11 cellular contexts compared by ENCODE assay signal in the genomic region with DNA sequence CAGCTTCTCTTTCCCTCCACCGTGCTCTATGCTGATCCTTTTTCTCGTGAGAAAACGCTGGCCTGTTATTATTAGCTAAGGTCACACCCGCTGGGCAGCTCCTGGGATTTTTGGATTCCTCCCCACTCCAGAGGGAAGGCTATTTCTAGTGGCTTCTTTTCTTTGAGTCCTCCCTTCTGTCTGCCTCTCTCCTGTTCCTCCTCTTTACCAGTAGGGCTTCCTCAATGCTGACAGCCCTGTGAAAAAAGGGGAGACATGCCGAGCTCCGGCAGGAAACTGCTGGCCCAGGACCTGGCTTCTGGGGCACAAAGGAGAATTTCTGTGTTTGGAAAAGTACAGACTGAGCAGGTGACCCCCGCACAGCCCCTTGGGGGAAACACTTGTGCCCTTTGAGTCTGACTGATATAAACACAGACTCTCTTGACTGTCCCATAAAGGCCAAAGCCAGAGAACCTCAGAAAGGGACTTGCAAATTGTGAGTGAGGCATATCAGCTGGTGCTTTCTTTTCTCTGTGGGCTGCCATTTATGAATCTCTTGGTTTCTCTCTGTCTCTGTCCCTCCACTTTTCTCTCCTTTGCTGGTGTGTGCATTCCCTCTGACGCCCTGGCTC. TPM values are rescaled to one million over a fixed set of nuclear protein-coding genes. Genes with fewer than 3 reads are reported as not detected.
A peak's percentile ranks its signal among the peaks of the same experiment; 100 is the strongest.
DNase-seq lines count a peak whose midpoint lies in the region; ATAC-seq, FAIRE-seq and TF ChIP-seq lines count a peak whose summit lies in the region.
"Had no signal": no experiment of that assay in that cellular context is flagged by ENCODE, and none has a peak within 500 bp of the region (broad histone marks: within the 10 kb centered on the region; RNA-seq: fewer than 3 reads in every experiment).

No MANE protein-coding gene starts in this region.

- no peaks in the 10 kb centered on the region for H3K9me3 Mint-ChIP-seq in H9
- H3K9me3 Mint-ChIP-seq in stimulated activated effector memory CD8-positive, alpha-beta T cell treated with anti-CD3 and anti-CD28 coated beads, Interleukin-12 subunit alpha, Interleukin-12 subunit beta, amount 100 ng/mL, for 72 hours: no peaks in the 10 kb centered on the region

- H3K4ac ChIP-seq in H9 (ENCODE audit: low read depth, low read length): no peak overlapping the region

- H3K14ac ChIP-seq in H9 (ENCODE audit: insufficient read depth, low read length): no peak overlapping the region

- no peak overlapping the region for H3K18ac ChIP-seq in H9 (ENCODE audit: insufficient read length, low read depth, low read length)

- H3K56ac ChIP-seq in H9 (ENCODE audit: insufficient read length, low read depth, low read length): no peak overlapping the region

- H2BK15ac ChIP-seq in H9 (ENCODE audit: low read depth, low read length): no peak overlapping the region

- no peaks in the 10 kb centered on the region for H3K79me1 ChIP-seq in H9 (ENCODE audit: insufficient read depth, low read depth, low read length, poor library complexity, severe bottlenecking)

- no peak overlapping the region for H3T11ph ChIP-seq in H9 (ENCODE audit: low read length)

- intact Hi-C loops in kidney (cut with DNase I): no loop called here

- no peak overlapping the region for H2AK5ac ChIP-seq in H9 (ENCODE audit: insufficient read length, low read length)

- H4K5ac ChIP-seq in H9 (ENCODE audit: insufficient read length, low read depth, low read length): no peak overlapping the region

- H2BK5ac ChIP-seq in H9 (ENCODE audit: insufficient read length, low read length): no peak overlapping the region

- DNase-seq in H9 (peak; percentile 55), caudate nucleus (lab: John Stamatoyannopoulos, UW) (no peak), kidney (peak; percentile 29), HT-29 (ENCODE audit: low spot score) (no peak), germinal center (ENCODE audit: low spot score) (no peak)
- DNase-seq in stimulated activated effector memory CD8-positive, alpha-beta T cell treated with anti-CD3 and anti-CD28 coated beads, Interleukin-12 subunit alpha, Interleukin-12 subunit beta, amount 100 ng/mL, for 72 hours (ENCODE audit: low spot score in 2 of 2): no peak
- DNase-seq in activated naive CD4-positive, alpha-beta T cell treated with Interleukin-2 at 50 U/mL for 16 hours: no peak
- DNase-seq: KBM-7, NCI-H526 treated with DMSO at 0.1 percent for 48 hours had no signal

- no peak overlapping the region for H4K91ac ChIP-seq in H9 (ENCODE audit: insufficient read length, low read depth, low read length)

- ATAC-seq in stimulated activated effector memory CD8-positive, alpha-beta T cell treated with anti-CD3 and anti-CD28 coated beads, Interleukin-12 subunit alpha, Interleukin-12 subunit beta, amount 100 ng/mL, for 72 hours: no peak
- no peak for ATAC-seq in HG02973 (IDR thresholded peaks at IDR 0.05; ENCODE audit: unreplicated experiment)

- peaks cover 10% of the 10 kb centered on the region in 2 experiments for H3K4me1 Mint-ChIP-seq in H9
- H3K4me1 Mint-ChIP-seq in stimulated activated effector memory CD8-positive, alpha-beta T cell treated with anti-CD3 and anti-CD28 coated beads, Interleukin-12 subunit alpha, Interleukin-12 subunit beta, amount 100 ng/mL, for 72 hours: no peaks in the 10 kb centered on the region

- H3K9me3 ChIP-seq in H9 (ENCODE audit: control insufficient read depth, low read depth, low read length) (no peaks in the 10 kb centered on the region), kidney (ENCODE audit: control insufficient read depth in 1 of 2, low read length in 2 of 2) (no peaks in the 10 kb centered on the region)

- no peak overlapping the region for H3K4me3 Mint-ChIP-seq in H9
- no peak overlapping the region for H3K4me3 Mint-ChIP-seq in stimulated activated effector memory CD8-positive, alpha-beta T cell treated with anti-CD3 and anti-CD28 coated beads, Interleukin-12 subunit alpha, Interleukin-12 subunit beta, amount 100 ng/mL, for 72 hours

- H2BK20ac ChIP-seq in H9 (ENCODE audit: low read depth, low read length, poor library complexity, severe bottlenecking): no peak overlapping the region

- H4K20me1 ChIP-seq in H9 (ENCODE audit: control insufficient read depth, insufficient read depth, insufficient read length): no peaks in the 10 kb centered on the region

- H3K23ac ChIP-seq in H9 (ENCODE audit: insufficient read length, low read depth, low read length): no peak overlapping the region

- H3K79me2 ChIP-seq in H9 (ENCODE audit: insufficient read depth, low read length): no peaks in the 10 kb centered on the region

- peaks cover 5% of the 10 kb centered on the region for H3K27me3 Mint-ChIP-seq in H9 (ENCODE audit: low read depth)

- H4K8ac ChIP-seq in H9 (replicated peaks; ENCODE audit: insufficient read length, low read depth, low read length): no peak overlapping the region

- no peak overlapping the region for H2BK120ac ChIP-seq in H9 (ENCODE audit: low read depth, low read length, poor library complexity, severe bottlenecking)

- H2AFZ ChIP-seq in H9 (ENCODE audit: low read length): peak overlapping the region; percentile 41

- peak overlapping the region; percentile 53 to 64 (median 57); a peak in 3 of 7 replicates for H3K27ac Mint-ChIP-seq in H9
- peak overlapping the region; percentile 29 for H3K27ac Mint-ChIP-seq in stimulated activated effector memory CD8-positive, alpha-beta T cell treated with anti-CD3 and anti-CD28 coated beads, Interleukin-12 subunit alpha, Interleukin-12 subunit beta, amount 100 ng/mL, for 72 hours

- no peak for TF ChIP-seq CTCF in H9 (conservative IDR thresholded peaks at IDR 0.05)
- no peak for TF ChIP-seq CTCF in kidney (IDR thresholded peaks at IDR 0.05; ENCODE audit: borderline replicate concordance, extremely low read depth, insufficient read depth)

- H3K4me1 ChIP-seq in H9 (ENCODE audit: insufficient read depth, low read length) (no peaks in the 10 kb centered on the region), kidney (ENCODE audit: control insufficient read depth in 1 of 2, insufficient read depth in 1 of 2, low read depth in 1 of 2, low read length in 2 of 2) (peaks cover 0 to 5% of the 10 kb centered on the region in 2 donors)

- no peaks in the 10 kb centered on the region for H3K27me3 ChIP-seq in H9 (ENCODE audit: insufficient read depth, low read length)

- H3K27ac ChIP-seq in H9 (ENCODE audit: insufficient read length, low read depth, low read length) (no peak overlapping the region), caudate nucleus (ENCODE audit: low read depth, low read length) (peak overlapping the region; percentile 80), kidney (ENCODE audit: low read depth in 2 of 2, low read length in 2 of 2) (no peak overlapping the region)

- H3K4me3 ChIP-seq in kidney (ENCODE audit: low read length in 2 of 2): no peak overlapping the region

- peak overlapping the region; percentile 39 for H2BK12ac ChIP-seq in H9 (ENCODE audit: insufficient read length, low read depth, low read length)

- H3K36me3 ChIP-seq in kidney (ENCODE audit: control insufficient read depth in 1 of 2, insufficient read depth in 2 of 2, low read length in 2 of 2): no peaks in the 10 kb centered on the region

- WGBS in H9 (ENCODE audit: extremely low coverage, insufficient read length, low lambda C conversion rate): no CpG with 5 or more reads among the region's 8 CpGs

- H3K9ac ChIP-seq in H9 (ENCODE audit: extremely low read depth, insufficient read length, low read length): no peak overlapping the region
- H3K9ac ChIP-seq in kidney (ENCODE audit: low read length in 2 of 2): no peak overlapping the region

- no peak overlapping the region for H3K4me2 ChIP-seq in H9 (ENCODE audit: insufficient read depth, insufficient read length, low read length)

- H3K23me2 ChIP-seq in H9 (ENCODE audit: insufficient read length, low read depth, low read length, poor library complexity, severe bottlenecking): no peaks in the 10 kb centered on the region

- FAIRE-seq in kidney (lab: Jason Lieb, UNC): no peak
- FAIRE-seq: TTC549 had no signal

- H3K36me3 Mint-ChIP-seq in H9 (ENCODE audit: insufficient read depth in 1 of 3, low read depth in 3 of 3): no peaks in the 10 kb centered on the region
- no peaks in the 10 kb centered on the region for H3K36me3 Mint-ChIP-seq in stimulated activated effector memory CD8-positive, alpha-beta T cell treated with anti-CD3 and anti-CD28 coated beads, Interleukin-12 subunit alpha, Interleukin-12 subunit beta, amount 100 ng/mL, for 72 hours

RNA-seq across cellular contexts. Expression of gene RNF135, which starts 14.0 kb away (rescaled TPM):
- total RNA-seq in H9 (2021): 8.0 TPM in 2 replicates
- total RNA-seq in kidney: 27.8 TPM
- 29.8 TPM for polyA plus RNA-seq in kidney (ENCODE audit: insufficient read depth, low read depth, low replicate concordance)
- total RNA-seq in HT-29 (2014; rRNA removed; shearing (Covaris generic)): 4.8 and 4.9 TPM in 2 replicates

RNA-seq across cellular contexts. Expression of gene ADAP2, which starts 35.1 kb away (rescaled TPM):
- 1.2 and 1.6 TPM in 2 replicates for total RNA-seq in H9 (2021)
- 24.8 TPM for total RNA-seq in kidney
- polyA plus RNA-seq in kidney (ENCODE audit: insufficient read depth, low read depth, low replicate concordance): 6.5 TPM
- total RNA-seq in HT-29 (2014; rRNA removed; shearing (Covaris generic)): 0.08 TPM in 1 of 2 replicates, not detected in the other

RNA-seq across cellular contexts. Expression of gene TEFM, which starts 50.8 kb away (rescaled TPM):
- total RNA-seq in H9 (2021): 11.7 and 15.7 TPM in 2 replicates
- 14.0 TPM for total RNA-seq in kidney
- 14.3 TPM for polyA plus RNA-seq in kidney (ENCODE audit: insufficient read depth, low read depth, low replicate concordance)
- total RNA-seq in HT-29 (2014; rRNA removed; shearing (Covaris generic)): 7.3 and 7.5 TPM in 2 replicates

Comparison
In these comparisons a context has a peak if more than half of its experiments do, and no peak if none do; other contexts are left out.
1. DNase-seq: peak in H9 (single experiment) and kidney (single experiment); none in caudate nucleus (0 of 61), stimulated activated effector memory CD8-positive, alpha-beta T cell treated with anti-CD3 and anti-CD28 coated beads, Interleukin-12 subunit alpha, Interleukin-12 subunit beta, amount 100 ng/mL, for 72 hours (0 of 2), HT-29 (single experiment), activated naive CD4-positive, alpha-beta T cell treated with Interleukin-2 at 50 U/mL for 16 hours (single experiment) and germinal center (single experiment).